ENCODE assay signal across 19 cellular contexts in the genomic region with DNA sequence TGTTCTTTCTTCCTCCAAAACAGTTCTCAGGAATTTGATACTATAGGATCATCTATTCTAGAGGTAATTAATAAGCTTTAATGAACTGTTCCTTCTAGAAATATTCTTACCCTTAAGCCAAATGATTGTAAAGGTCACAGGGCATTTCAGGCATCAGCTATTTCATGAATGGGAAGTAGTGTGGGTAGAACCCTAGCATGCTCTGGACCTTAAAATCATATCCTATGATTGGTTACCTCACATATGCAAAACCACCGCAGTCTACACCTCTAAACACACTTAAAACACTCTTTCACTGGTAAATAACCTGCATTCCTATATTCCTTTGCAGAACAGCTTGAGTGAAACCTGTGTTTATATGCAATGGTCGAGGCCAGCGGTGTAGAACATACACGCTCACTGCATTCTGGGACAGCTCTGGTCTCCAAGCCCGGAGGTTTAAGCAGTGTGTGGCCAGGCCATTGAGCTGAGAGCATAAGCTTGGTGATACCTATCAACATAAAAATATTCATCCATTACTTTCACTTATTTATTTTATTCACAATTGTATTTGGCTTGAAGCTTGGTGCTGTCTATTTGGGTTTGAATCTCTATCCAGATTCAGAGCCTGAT.
DNase-seq lines count a peak whose midpoint lies in the region; ATAC-seq and TF ChIP-seq lines count a peak whose summit lies in the region.
"Had no signal": no experiment of that assay in that cellular context is flagged by ENCODE, and none has a peak within 500 bp of the region (broad histone marks: within the 10 kb centered on the region; RNA-seq: fewer than 3 reads in every experiment).

No MANE protein-coding gene starts in this region.

- H3K79me2 ChIP-seq in OCI-LY1 (ENCODE audit: insufficient read depth, low read length) (no peaks in the 10 kb centered on the region), neural progenitor cell (ENCODE audit: low read depth) (no peaks in the 10 kb centered on the region)

- H3K9me2 ChIP-seq in OCI-LY1 (ENCODE audit: low read depth, low read length), result no peaks in the 10 kb centered on the region

- CTCF ChIA-PET in activated naive CD4-positive, alpha-beta T cell treated with anti-CD3 and anti-CD28 coated beads, Interleukin-2, amount 10 ng/mL, durations not matched to agents 7 days and 5 days (lab: Charles Lee), result interaction anchor here (0.7 to 8.4 kb wide), 16 partner anchors 9 to 214 kb away, joined by 3 to 215 read pairs (median 4); partner anchors contain the start of gene RASGRP1

- H3K4me1 ChIP-seq in OCI-LY1 (ENCODE audit: insufficient read depth, low read length, severe bottlenecking) (peaks cover 49% of the 10 kb centered on the region), thymus (ENCODE audit: control insufficient read depth, insufficient read depth, low read length) (peaks cover 39% of the 10 kb centered on the region), neural progenitor cell (no peaks in the 10 kb centered on the region)
- H3K4me1 ChIP-seq: SJSA1 had no signal

- peaks cover 87% of the 10 kb centered on the region for H3K4me1 Mint-ChIP-seq in activated naive CD4-positive, alpha-beta T cell treated with anti-CD3 and anti-CD28 coated beads, Interleukin-2, amount 10 ng/mL, durations not matched to agents 7 days and 5 days
- peaks cover 85% of the 10 kb centered on the region for H3K4me1 Mint-ChIP-seq in activated naive CD8-positive, alpha-beta T cell treated with anti-CD3 and anti-CD28 coated beads, Interleukin-2, amount 50 U/mL, for 24 hours
- H3K4me1 Mint-ChIP-seq in neural progenitor cell, result peaks cover 31% of the 10 kb centered on the region

- H3K4me3 ChIP-seq in OCI-LY1 (ENCODE audit: low read depth, low read length, poor library complexity, severe bottlenecking) (peak overlapping the region; percentile 34), thymus (ENCODE audit: low read length) (peak overlapping the region; percentile 28), neural progenitor cell (no peak overlapping the region)
- H3K4me3 ChIP-seq: heart left ventricle, SJSA1 had no signal

- H3K27ac ChIP-seq in OCI-LY1 (ENCODE audit: low read depth, low read length, poor library complexity, severe bottlenecking) (peak overlapping the region; percentile 95), thymus (ENCODE audit: low read depth) (peak overlapping the region; percentile 85), neural progenitor cell (no peak overlapping the region)
- H3K27ac ChIP-seq: SJSA1 had no signal

- H3K27me3 Mint-ChIP-seq in activated naive CD4-positive, alpha-beta T cell treated with anti-CD3 and anti-CD28 coated beads, Interleukin-2, amount 10 ng/mL, durations not matched to agents 7 days and 5 days, result no peaks in the 10 kb centered on the region
- no peaks in the 10 kb centered on the region for H3K27me3 Mint-ChIP-seq in activated naive CD8-positive, alpha-beta T cell treated with anti-CD3 and anti-CD28 coated beads, Interleukin-2, amount 50 U/mL, for 24 hours
- peaks cover 7% of the 10 kb centered on the region for H3K27me3 Mint-ChIP-seq in neural progenitor cell (ENCODE audit: insufficient read depth, low read depth)

- H3K27me3 ChIP-seq in OCI-LY1 (ENCODE audit: insufficient read depth, low read length) (no peaks in the 10 kb centered on the region), thymus (ENCODE audit: control insufficient read depth, insufficient read depth) (no peaks in the 10 kb centered on the region), neural progenitor cell (no peaks in the 10 kb centered on the region)

- H3K27ac Mint-ChIP-seq in activated naive CD4-positive, alpha-beta T cell treated with anti-CD3 and anti-CD28 coated beads, Interleukin-2, amount 10 ng/mL, durations not matched to agents 7 days and 5 days, result peak overlapping the region; percentile 98
- peak overlapping the region; percentile 86 for H3K27ac Mint-ChIP-seq in activated naive CD8-positive, alpha-beta T cell treated with anti-CD3 and anti-CD28 coated beads, Interleukin-2, amount 50 U/mL, for 24 hours
- H3K27ac Mint-ChIP-seq in neural progenitor cell, result no peak overlapping the region
- H3K27ac Mint-ChIP-seq: H9 had no signal

- H3K36me3 Mint-ChIP-seq in activated naive CD4-positive, alpha-beta T cell treated with anti-CD3 and anti-CD28 coated beads, Interleukin-2, amount 10 ng/mL, durations not matched to agents 7 days and 5 days, result peaks cover 23% of the 10 kb centered on the region
- H3K36me3 Mint-ChIP-seq in activated naive CD8-positive, alpha-beta T cell treated with anti-CD3 and anti-CD28 coated beads, Interleukin-2, amount 50 U/mL, for 24 hours (ENCODE audit: low read depth), result peaks cover 4% of the 10 kb centered on the region
- H3K36me3 Mint-ChIP-seq in neural progenitor cell, result no peaks in the 10 kb centered on the region

- H4K20me1 ChIP-seq in OCI-LY1 (ENCODE audit: insufficient read depth, low read length), result no peaks in the 10 kb centered on the region
- no peaks in the 10 kb centered on the region for H4K20me1 ChIP-seq in neural progenitor cell (ENCODE audit: low read depth)

- H3K9me3 ChIP-seq in OCI-LY1 (ENCODE audit: low read length), result 0 out of 2 replicates have a peak, but pooled peaks cover 8% of the 10 kb centered on the region
- no peaks in the 10 kb centered on the region for H3K9me3 ChIP-seq in thymus (ENCODE audit: control insufficient read depth)
- H3K9me3 ChIP-seq in neural progenitor cell (ENCODE audit: low read depth), result no peaks in the 10 kb centered on the region
- H3K9me3 ChIP-seq: heart left ventricle had no signal

- H3K9me3 Mint-ChIP-seq in activated naive CD4-positive, alpha-beta T cell treated with anti-CD3 and anti-CD28 coated beads, Interleukin-2, amount 10 ng/mL, durations not matched to agents 7 days and 5 days, result peaks cover 10% of the 10 kb centered on the region
- H3K9me3 Mint-ChIP-seq in activated naive CD8-positive, alpha-beta T cell treated with anti-CD3 and anti-CD28 coated beads, Interleukin-2, amount 50 U/mL, for 24 hours, result peaks cover 11% of the 10 kb centered on the region
- H3K9me3 Mint-ChIP-seq in neural progenitor cell, result no peaks in the 10 kb centered on the region
- H3K9me3 Mint-ChIP-seq: H9 had no signal

- H3F3A ChIP-seq in OCI-LY1 (ENCODE audit: insufficient read depth, low read length), result no peaks in the 10 kb centered on the region
- H3F3A ChIP-seq in neural progenitor cell (ENCODE audit: low read depth), result no peaks in the 10 kb centered on the region

- no peak for ATAC-seq in activated naive CD8-positive, alpha-beta T cell treated with anti-CD3 and anti-CD28 coated beads, Interleukin-2, amount 50 U/mL, for 24 hours

- H2AFZ ChIP-seq in OCI-LY1 (ENCODE audit: low read length) (no peak overlapping the region), neural progenitor cell (replicated peaks) (no peak overlapping the region)

- H3K4me2 ChIP-seq in OCI-LY1 (ENCODE audit: low read length) (peak overlapping the region; percentile 67), neural progenitor cell (no peak overlapping the region)

- peak; percentile 28 for DNase-seq in activated naive CD4-positive, alpha-beta T cell treated with anti-CD3 and anti-CD28 coated beads, Interleukin-2, amount 10 ng/mL, durations not matched to agents 7 days and 5 days
- no peak for DNase-seq in activated naive CD4-positive, alpha-beta T cell (lab: John Stamatoyannopoulos, UW)
- no peak for DNase-seq in activated naive CD8-positive, alpha-beta T cell treated with anti-CD3 and anti-CD28 coated beads, Interleukin-2, amount 50 U/mL, for 24 hours
- no peak for DNase-seq in SHP77 treated with DMSO at 0.1 percent for 48 hours (lab: John Stamatoyannopoulos, UW)
- no peak for DNase-seq in kidney glomerular epithelial cell (lab: John Stamatoyannopoulos, UW)
- no peak for DNase-seq in neural progenitor cell (ENCODE audit: low spot score)
- DNase-seq: GF-D8, H9, heart left ventricle, islet precursor cell, mesenchymal stem cell, NCI-H146, NCI-H2227 treated with DMSO at 0.1 percent for 48 hours, retina, substantia nigra had no signal

- H3K9ac ChIP-seq in OCI-LY1 (ENCODE audit: low read length) (peak overlapping the region; percentile 55), neural progenitor cell (no peak overlapping the region)

- no peaks in the 10 kb centered on the region; the same call in 1 of the 2 replicates for H3K36me3 ChIP-seq in OCI-LY1 (ENCODE audit: insufficient read depth, low read length)
- no peaks in the 10 kb centered on the region for H3K36me3 ChIP-seq in thymus (ENCODE audit: control insufficient read depth, insufficient read depth)
- H3K36me3 ChIP-seq in neural progenitor cell, result no peaks in the 10 kb centered on the region
- H3K36me3 ChIP-seq: heart left ventricle, SJSA1 had no signal

- 82% methylated on average over 5 of the region's 5 CpGs for WGBS in thymus

- TF ChIP-seq CTCF in OCI-LY1 (IDR thresholded peaks at IDR 0.05; ENCODE audit: low read length), result no peak
- TF ChIP-seq CTCF in neural progenitor cell (IDR thresholded peaks at IDR 0.05), result no peak

- peak overlapping the region; percentile 74 for H3K4me3 Mint-ChIP-seq in activated naive CD4-positive, alpha-beta T cell treated with anti-CD3 and anti-CD28 coated beads, Interleukin-2, amount 10 ng/mL, durations not matched to agents 7 days and 5 days
- H3K4me3 Mint-ChIP-seq in activated naive CD8-positive, alpha-beta T cell treated with anti-CD3 and anti-CD28 coated beads, Interleukin-2, amount 50 U/mL, for 24 hours, result peak overlapping the region; percentile 70
- H3K4me3 Mint-ChIP-seq in neural progenitor cell, result no peak overlapping the region
- H3K4me3 Mint-ChIP-seq: H9, neural crest cell had no signal
